1 cellular context compared by ENCODE assay signal in genomic region chr14:23302290-23303225, GRCh38.
A peak's percentile ranks its signal among the peaks of the same experiment; 100 is the strongest.
TF ChIP-seq lines count a peak whose summit lies in the region.

PPP1R3E (minus strand) TSS chr14:23302859; CDS start chr14:23302576, 283 bp downstream.

TF ChIP-seq in SK-N-SH, 30 proteins besides CTCF, POLR2A, EP300 and RAD21:
- no peak for TF ChIP-seq FOSL2 (IDR thresholded peaks at IDR 0.05; ENCODE audit: borderline replicate concordance, low read depth)
- no peak for TF ChIP-seq POLR2AphosphoS5 (IDR thresholded peaks at IDR 0.05; ENCODE audit: low read depth, low read length)
- TF ChIP-seq TAF1 (IDR thresholded peaks at IDR 0.05; ENCODE audit: borderline replicate concordance, low read depth, low read length) = 0 out of 2 replicates have a peak, but pooled peaks have one; percentile 14
- 0 out of 2 replicates have a peak, but pooled peaks have one; percentile 8 for TF ChIP-seq YY1 (IDR thresholded peaks at IDR 0.05; ENCODE audit: low read depth)
- no peak for TF ChIP-seq ZBTB33 (IDR thresholded peaks at IDR 0.05; ENCODE audit: borderline replicate concordance, low read depth)
- no peak for TF ChIP-seq GABPA (IDR thresholded peaks at IDR 0.05; ENCODE audit: low read depth)
- TF ChIP-seq MXI1 (IDR thresholded peaks at IDR 0.05; ENCODE audit: low read depth, low read length) = no peak; the same call in 1 of the 2 replicates
- no peak for TF ChIP-seq RXRA (IDR thresholded peaks at IDR 0.05; ENCODE audit: borderline replicate concordance, low read depth)
- peak; percentile 11; the same call in 1 of the 2 replicates for TF ChIP-seq REST (IDR thresholded peaks at IDR 0.05; ENCODE audit: low read depth, low read length)
- TF ChIP-seq FOXJ3 (CRISPR knock-in tag; IDR thresholded peaks at IDR 0.05) = no peak
- no peak for TF ChIP-seq RFX5 (IDR thresholded peaks at IDR 0.05; ENCODE audit: low read length)
- no peak for TF ChIP-seq TCF12 (IDR thresholded peaks at IDR 0.05)
- TF ChIP-seq, protein P1, sequence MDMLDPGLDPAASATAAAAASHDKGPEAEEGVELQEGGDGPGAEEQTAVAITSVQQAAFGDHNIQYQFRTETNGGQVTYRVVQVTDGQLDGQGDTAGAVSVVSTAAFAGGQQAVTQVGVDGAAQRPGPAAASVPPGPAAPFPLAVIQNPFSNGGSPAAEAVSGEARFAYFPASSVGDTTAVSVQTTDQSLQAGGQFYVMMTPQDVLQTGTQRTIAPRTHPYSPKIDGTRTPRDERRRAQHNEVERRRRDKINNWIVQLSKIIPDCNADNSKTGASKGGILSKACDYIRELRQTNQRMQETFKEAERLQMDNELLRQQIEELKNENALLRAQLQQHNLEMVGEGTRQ (IDR thresholded peaks at IDR 0.05; ENCODE audit: borderline replicate concordance, low read depth, low read length) = no peak
- no peak for TF ChIP-seq NRF1 (IDR thresholded peaks at IDR 0.05; ENCODE audit: low read depth, low read length)
- TF ChIP-seq JUND (IDR thresholded peaks at IDR 0.05) = no peak
- TF ChIP-seq FOXM1 (IDR thresholded peaks at IDR 0.05; ENCODE audit: low read depth) = no peak
- TF ChIP-seq IRF3 (IDR thresholded peaks at IDR 0.05; ENCODE audit: low read depth, low read length) = no peak
- TF ChIP-seq NFIC (IDR thresholded peaks at IDR 0.05; ENCODE audit: borderline replicate concordance) = no peak
- no peak for TF ChIP-seq SMC3 (IDR thresholded peaks at IDR 0.05; ENCODE audit: low read depth, low read length)
- no peak for TF ChIP-seq SIN3A (IDR thresholded peaks at IDR 0.05; ENCODE audit: borderline replicate concordance, low read depth, low read length)
- no peak for TF ChIP-seq PBX3 (IDR thresholded peaks at IDR 0.05)
- no peak for TF ChIP-seq EZH2phosphoT487 (IDR thresholded peaks at IDR 0.05; ENCODE audit: borderline replicate concordance, low read depth)
- no peak for TF ChIP-seq MEF2A (IDR thresholded peaks at IDR 0.05; ENCODE audit: borderline replicate concordance, low read depth)
- TF ChIP-seq MAX (IDR thresholded peaks at IDR 0.05; ENCODE audit: low read depth) = no peak
- no peak for TF ChIP-seq CHD2 (IDR thresholded peaks at IDR 0.05; ENCODE audit: low read length, partially characterized antibody)
- TF ChIP-seq RCOR1 (IDR thresholded peaks at IDR 0.05; ENCODE audit: low read length) = no peak
- 0 out of 2 replicates have a peak, but pooled peaks have one; percentile 3 for TF ChIP-seq ELF1 (IDR thresholded peaks at IDR 0.05)
- TF ChIP-seq TEAD4 (IDR thresholded peaks at IDR 0.05; ENCODE audit: borderline replicate concordance, insufficient read depth) = no peak
